8 cellular contexts compared by ENCODE assay signal in the genomic region with DNA sequence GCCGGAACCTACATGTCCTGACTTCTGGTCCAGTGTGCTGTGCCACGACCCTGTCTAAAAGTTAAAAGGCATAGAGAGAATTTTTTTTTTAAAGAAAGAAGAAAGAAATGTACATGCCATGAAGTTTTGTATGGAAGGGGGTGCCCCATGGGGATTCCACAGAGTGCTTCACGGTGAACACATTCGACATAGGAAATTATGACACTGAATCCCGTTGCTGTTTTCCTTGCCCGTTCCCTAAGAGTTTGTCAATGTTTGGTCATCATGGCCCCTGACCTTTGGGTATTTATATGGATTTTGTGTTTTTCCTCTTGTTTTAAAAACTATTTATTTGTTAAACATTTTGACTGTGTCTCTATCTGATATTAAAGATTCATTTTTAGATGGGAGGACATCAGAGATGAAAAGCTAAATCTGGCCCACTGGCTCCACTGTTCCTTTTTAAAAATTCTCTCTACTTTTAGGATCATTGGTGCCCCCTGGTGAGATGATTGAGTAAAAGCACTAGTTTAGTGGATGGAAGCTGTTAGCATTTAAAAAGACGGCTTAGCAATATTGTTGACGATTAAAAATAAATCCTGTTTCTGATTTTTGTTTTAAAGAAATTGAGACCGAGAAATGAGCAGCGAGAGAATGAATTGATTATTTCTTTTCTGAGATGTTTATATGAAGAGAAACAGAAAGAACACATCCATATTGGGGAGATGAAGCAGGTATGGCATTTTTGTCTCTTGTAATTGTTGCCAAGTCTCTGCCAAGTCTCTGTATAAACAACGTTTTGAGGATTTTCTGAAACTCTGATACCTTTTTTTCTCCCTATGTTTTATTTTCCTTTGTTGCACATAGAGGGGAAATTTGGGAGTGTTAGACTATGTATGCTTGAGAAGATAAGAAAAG.
A peak's percentile ranks its signal among the peaks of the same experiment; 100 is the strongest.
DNase-seq lines count a peak whose midpoint lies in the region; ATAC-seq and TF ChIP-seq lines count a peak whose summit lies in the region.

No MANE protein-coding gene starts in this region.

- peaks cover 0 to 13% of the 10 kb centered on the region in 2 donors for H3K36me3 ChIP-seq in thyroid gland

- H3K4me3 Mint-ChIP-seq in MCF 10A (ENCODE audit: unreplicated experiment): no peak overlapping the region

- H3K27me3 Mint-ChIP-seq in MCF 10A (ENCODE audit: insufficient read depth, unreplicated experiment): no peaks in the 10 kb centered on the region

- H3K27me3 ChIP-seq in thyroid gland: no peaks in the 10 kb centered on the region

- H3K4me1 Mint-ChIP-seq in MCF 10A (ENCODE audit: insufficient read depth, unreplicated experiment): no peaks in the 10 kb centered on the region

- CTCF ChIA-PET in MCF 10A (lab: Yijun Ruan, JAX): interaction anchor here (0.6 to 13.5 kb wide), 29 partner anchors 8 to 1760 kb away, joined by 3 to 154 read pairs (median 4); partner anchors contain the start of gene PGM2

- WGBS in thyroid gland, 2 donors: 59 to 61% methylated on average over 11 of the region's 11 CpGs

- TF ChIP-seq CTCF in MCF 10A (IDR thresholded peaks at IDR 0.05; ENCODE audit: unreplicated experiment) (peak; percentile 62), thyroid gland (IDR thresholded peaks at IDR 0.05) (peak; percentile 24 to 91 (median 63))

- H3K9me3 ChIP-seq in thyroid gland: no peaks in the 10 kb centered on the region

- no peaks in the 10 kb centered on the region for H3K9me3 Mint-ChIP-seq in MCF 10A (ENCODE audit: unreplicated experiment)

- no peak overlapping the region for H3K4me3 ChIP-seq in thyroid gland (replicated peaks in 1 of 3)

- peak overlapping the region; percentile 19 to 57 (median 34) for H3K27ac ChIP-seq in thyroid gland

- ATAC-seq in GM18502 (IDR thresholded peaks at IDR 0.05; ENCODE audit: poor library complexity, unreplicated experiment): no peak

- no TSS peak for BruUV-seq in MCF 10A (replicated peaks; lab: Mats Ljungman, UMichigan)

- POLR2A ChIA-PET in MCF 10A (lab: Yijun Ruan, JAX): interaction anchor here (1.0 to 1.4 kb wide), 5 partner anchors 205 to 277 kb away, joined by 3 to 5 read pairs (median 3); partner anchors contain the start of gene PGM2

- H3K36me3 Mint-ChIP-seq in MCF 10A (ENCODE audit: insufficient read depth, unreplicated experiment): no peaks in the 10 kb centered on the region

- H3K27ac Mint-ChIP-seq in MCF 10A (ENCODE audit: low read depth, unreplicated experiment): no peak overlapping the region

- H3K4me1 ChIP-seq in thyroid gland: peaks cover 6 to 7% of the 10 kb centered on the region in 2 donors

- TF ChIP-seq POLR2A in thyroid gland (IDR thresholded peaks at IDR 0.05): no peak

- intact Hi-C loops in MCF 10A (cut with micrococcal nuclease): loop anchor here (1.0 to 5.0 kb wide), 4 partner anchors 58 to 582 kb away; a partner anchor contains a TSS
- intact Hi-C loops in thyroid gland (cut with DNase I): loop anchor here (5.0 to 10.0 kb wide), 3 partner anchors 223 to 430 kb away; no protein-coding TSS in a partner anchor

- DNase-seq in activated CD4-positive, CD25-positive, alpha-beta regulatory T cell treated with anti-CD3 and anti-CD28 coated beads, Interleukin-2, amount 50 U/mL, for 16 hours (ENCODE audit: low read depth, low spot score): peak; percentile 10
- no peak for DNase-seq in activated CD4-positive, CD25-positive, alpha-beta regulatory T cell treated with anti-CD3 and anti-CD28 coated beads, Interleukin-2, amount 50 U/mL, for 72 hours
- DNase-seq in HPDE6-E6E7 (ENCODE audit: extremely low spot score) (peak; percentile 43), NOMO-1 (lab: John Stamatoyannopoulos, UW; ENCODE audit: unreplicated experiment in 2 of 2) (peak; percentile 24 to 85), MCF 10A (ENCODE audit: unreplicated experiment) (peak; percentile 79), kidney glomerular epithelial cell (lab: John Stamatoyannopoulos, UW) (peak; percentile 43), thyroid gland (peak in 1 of 2 donors; percentile 39)
